8 cellular contexts compared by ENCODE assay signal in the genomic region with DNA sequence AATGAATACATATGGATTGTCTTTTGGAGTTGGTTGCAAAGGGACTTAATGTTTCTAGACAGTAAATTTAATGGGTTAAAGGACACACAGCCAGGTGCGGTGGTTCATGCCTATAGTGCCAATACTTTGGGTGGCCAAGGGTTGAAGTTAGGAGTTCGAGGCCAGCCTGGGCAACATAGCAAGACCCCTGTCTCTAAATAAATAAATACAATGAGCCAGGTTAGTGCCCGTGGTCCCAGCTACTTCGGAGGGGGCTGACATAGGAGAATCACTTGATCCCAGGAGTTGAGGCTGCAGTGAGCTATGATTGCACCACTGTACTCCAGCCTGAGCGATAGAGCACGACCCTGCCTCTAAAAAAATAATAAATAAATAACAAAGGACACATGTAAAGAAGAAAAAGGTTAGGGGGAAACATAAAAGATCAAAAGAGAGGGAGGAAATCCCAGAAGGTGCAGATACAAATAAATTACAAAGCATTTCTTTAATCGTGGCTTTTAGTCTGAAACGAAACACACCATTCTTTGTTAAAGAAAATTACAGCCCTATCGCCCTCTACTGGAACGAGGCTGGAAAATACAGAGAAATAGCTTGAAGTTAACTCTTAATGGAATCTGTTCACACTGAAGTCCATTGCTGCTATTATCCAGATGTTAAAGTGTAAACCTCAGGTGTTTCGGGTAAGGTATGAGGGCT. TPM values are rescaled to one million over a fixed set of nuclear protein-coding genes. Genes with fewer than 3 reads are reported as not detected.
DNase-seq lines count a peak whose midpoint lies in the region; ATAC-seq and TF ChIP-seq lines count a peak whose summit lies in the region.

No MANE protein-coding gene starts in this region.

- H3K4me3 Mint-ChIP-seq in CD14-positive monocyte, result peak overlapping the region; percentile 15 to 44

- no peaks in the 10 kb centered on the region for H3K27me3 Mint-ChIP-seq in CD14-positive monocyte (ENCODE audit: low read depth in 3 of 3)

- no peak for ATAC-seq in GM18861 (IDR thresholded peaks at IDR 0.05; ENCODE audit: unreplicated experiment)
- ATAC-seq in GM21576 (IDR thresholded peaks at IDR 0.05; ENCODE audit: unreplicated experiment), result no peak

- DNase-seq in CD14-positive monocyte (ENCODE audit: low spot score) (no peak), NCI-H748 treated with DMSO at 0.1 percent for 48 hours (lab: John Stamatoyannopoulos, UW) (peak; percentile 22), choroid plexus epithelial cell (ENCODE audit: low read depth) (peak; percentile 61), myocyte (ENCODE audit: low read depth) (peak; percentile 57)
- DNase-seq in activated CD4-positive, CD25-positive, alpha-beta regulatory T cell (lab: John Stamatoyannopoulos, UW), result no peak

- H3K9me3 Mint-ChIP-seq in CD14-positive monocyte, result peaks cover 0 to 2% (median 0%) of the 10 kb centered on the region in 7 donors

- H3K36me3 Mint-ChIP-seq in CD14-positive monocyte, result peaks cover 39 to 44% of the 10 kb centered on the region in 2 donors

- intact Hi-C loops in CD14-positive monocyte (cut with micrococcal nuclease), result no loop called here

- peaks cover 10% of the 10 kb centered on the region for H3K4me1 Mint-ChIP-seq in CD14-positive monocyte

- no peak overlapping the region for H3K4me3 ChIP-seq in choroid plexus epithelial cell (ENCODE audit: low read depth, low read length)

- H3K27ac Mint-ChIP-seq in CD14-positive monocyte, result no peak overlapping the region

- TF ChIP-seq CTCF in CD14-positive monocyte (IDR thresholded peaks at IDR 0.05) (peak; percentile 50), GM12874 (IDR thresholded peaks at IDR 0.05; ENCODE audit: insufficient read depth, low read depth, low read length) (peak; percentile 59), choroid plexus epithelial cell (conservative IDR thresholded peaks at IDR 0.05; ENCODE audit: low read depth, low read length) (peak; percentile 58)

RNA-seq across cellular contexts. Expression of a gene that starts 42.6 kb away (rescaled TPM):
- under 1 TPM in 1 of 2 donors, not detected in 1; 0.22 TPM for polyA plus RNA-seq in CD14-positive monocyte
- not detected in 2 replicates for total RNA-seq in myocyte
- not detected for polyA plus RNA-seq in myocyte (2012)

Comparison
In these comparisons a context has a peak if more than half of its experiments do, and no peak if none do; other contexts are left out.
1. DNase-seq: peak in NCI-H748 treated with DMSO at 0.1 percent for 48 hours (single experiment), choroid plexus epithelial cell (single experiment) and myocyte (single experiment); none in CD14-positive monocyte (single experiment) and activated CD4-positive, CD25-positive, alpha-beta regulatory T cell (0 of 4).
2. Peak in every context shown above with its lines, with median percentiles within 50 percentile points of each other: CTCF ChIP-seq.